ENCODE assay signal across 1 cellular context in genomic region chr2:227423633-227424499, GRCh38.
A peak's percentile ranks its signal among the peaks of the same experiment; 100 is the strongest.
TF ChIP-seq lines count a peak whose summit lies in the region.

No MANE protein-coding gene starts in this region.

TF ChIP-seq in K562, 482 proteins besides CTCF, POLR2A, EP300 and RAD21:
- no peak for TF ChIP-seq GTF2B (IDR thresholded peaks at IDR 0.05; ENCODE audit: extremely low read depth, insufficient read length)
- no peak for TF ChIP-seq DDX20 (tag; IDR thresholded peaks at IDR 0.05; ENCODE audit: low read depth)
- TF ChIP-seq PATZ1 (CRISPR knock-in tag; IDR thresholded peaks at IDR 0.05; ENCODE audit: borderline replicate concordance), result no peak
- TF ChIP-seq ESRRA (IDR thresholded peaks at IDR 0.05; ENCODE audit: borderline replicate concordance, low read depth), result no peak
- TF ChIP-seq ARID3A (IDR thresholded peaks at IDR 0.05; ENCODE audit: borderline replicate concordance, low read depth, low read length), result no peak
- no peak for TF ChIP-seq ZNF3 (CRISPR knock-in tag; IDR thresholded peaks at IDR 0.05)
- TF ChIP-seq ZNF699 (CRISPR knock-in tag; IDR thresholded peaks at IDR 0.05; ENCODE audit: insufficient replicate concordance), result no peak
- TF ChIP-seq ZNF695 (CRISPR knock-in tag; IDR thresholded peaks at IDR 0.05), result no peak
- TF ChIP-seq ATF1 (CRISPR knock-in tag; IDR thresholded peaks at IDR 0.05), result no peak
- 0 out of 2 replicates have a peak, but pooled peaks have one; percentile 49 for TF ChIP-seq ATF1 (tag; IDR thresholded peaks at IDR 0.05)
- TF ChIP-seq KDM2B (CRISPR knock-in tag; IDR thresholded peaks at IDR 0.05), result no peak
- TF ChIP-seq ZBTB49 (CRISPR knock-in tag; IDR thresholded peaks at IDR 0.05; ENCODE audit: borderline replicate concordance), result no peak
- TF ChIP-seq HDAC1 (IDR thresholded peaks at IDR 0.05), result no peak
- peak; percentile 38; the same call in 1 of the 2 replicates for TF ChIP-seq CREM (IDR thresholded peaks at IDR 0.05; ENCODE audit: low read depth)
